Comparison of ENCODE assay signal across 1 cellular context in the genomic region with DNA sequence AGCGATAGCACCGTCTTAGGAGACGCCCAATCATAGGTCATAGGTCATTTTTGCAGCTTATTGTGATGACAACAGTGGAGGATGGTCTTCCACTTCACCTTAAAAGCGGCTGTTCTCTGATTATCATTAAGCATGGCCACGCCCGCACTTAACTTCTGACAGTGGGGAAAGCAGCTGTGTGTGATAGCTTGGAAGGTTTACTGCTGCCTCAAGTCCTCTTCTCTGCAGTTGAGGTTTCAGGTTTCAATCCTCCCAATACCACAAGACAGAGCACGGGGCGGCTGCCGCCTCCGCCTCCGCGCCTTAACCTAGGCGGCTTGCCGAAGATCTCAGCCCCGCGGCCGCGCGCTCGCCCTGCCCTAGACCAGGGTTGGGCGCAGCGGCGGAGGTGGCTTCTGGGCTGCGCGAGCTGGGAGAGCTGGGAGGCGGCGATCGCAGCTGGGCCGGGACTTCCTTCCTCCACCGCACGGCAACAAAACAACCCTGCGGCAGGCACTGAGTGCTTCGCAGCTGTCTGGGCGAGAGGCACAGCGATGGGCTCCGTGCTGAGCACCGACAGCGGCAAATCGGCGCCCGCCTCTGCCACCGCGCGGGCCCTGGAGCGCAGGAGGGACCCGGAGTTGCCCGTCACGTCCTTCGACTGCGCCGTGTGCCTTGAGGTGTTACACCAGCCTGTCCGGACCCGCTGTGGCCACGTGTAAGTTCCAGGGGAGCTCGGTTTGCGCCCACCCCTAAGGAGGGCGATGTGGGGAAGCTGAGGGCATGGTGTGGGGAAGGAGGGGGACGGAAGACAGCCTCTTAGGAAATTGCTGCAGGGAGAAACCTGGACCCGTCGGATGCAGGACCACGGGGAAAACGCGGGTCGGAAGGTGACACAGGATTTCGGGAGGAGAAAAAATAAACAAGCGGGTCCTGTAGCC.
TF ChIP-seq lines count a peak whose summit lies in the region.

A gene (plus strand): TSS at position 495 of the 920 bp plus-strand sequence. CDS start 39 bp downstream, at position 534.

TF ChIP-seq in GM12878, 131 proteins besides CTCF, POLR2A, EP300 and RAD21 (continued from another document and continues in another):
- TF ChIP-seq, protein P1, sequence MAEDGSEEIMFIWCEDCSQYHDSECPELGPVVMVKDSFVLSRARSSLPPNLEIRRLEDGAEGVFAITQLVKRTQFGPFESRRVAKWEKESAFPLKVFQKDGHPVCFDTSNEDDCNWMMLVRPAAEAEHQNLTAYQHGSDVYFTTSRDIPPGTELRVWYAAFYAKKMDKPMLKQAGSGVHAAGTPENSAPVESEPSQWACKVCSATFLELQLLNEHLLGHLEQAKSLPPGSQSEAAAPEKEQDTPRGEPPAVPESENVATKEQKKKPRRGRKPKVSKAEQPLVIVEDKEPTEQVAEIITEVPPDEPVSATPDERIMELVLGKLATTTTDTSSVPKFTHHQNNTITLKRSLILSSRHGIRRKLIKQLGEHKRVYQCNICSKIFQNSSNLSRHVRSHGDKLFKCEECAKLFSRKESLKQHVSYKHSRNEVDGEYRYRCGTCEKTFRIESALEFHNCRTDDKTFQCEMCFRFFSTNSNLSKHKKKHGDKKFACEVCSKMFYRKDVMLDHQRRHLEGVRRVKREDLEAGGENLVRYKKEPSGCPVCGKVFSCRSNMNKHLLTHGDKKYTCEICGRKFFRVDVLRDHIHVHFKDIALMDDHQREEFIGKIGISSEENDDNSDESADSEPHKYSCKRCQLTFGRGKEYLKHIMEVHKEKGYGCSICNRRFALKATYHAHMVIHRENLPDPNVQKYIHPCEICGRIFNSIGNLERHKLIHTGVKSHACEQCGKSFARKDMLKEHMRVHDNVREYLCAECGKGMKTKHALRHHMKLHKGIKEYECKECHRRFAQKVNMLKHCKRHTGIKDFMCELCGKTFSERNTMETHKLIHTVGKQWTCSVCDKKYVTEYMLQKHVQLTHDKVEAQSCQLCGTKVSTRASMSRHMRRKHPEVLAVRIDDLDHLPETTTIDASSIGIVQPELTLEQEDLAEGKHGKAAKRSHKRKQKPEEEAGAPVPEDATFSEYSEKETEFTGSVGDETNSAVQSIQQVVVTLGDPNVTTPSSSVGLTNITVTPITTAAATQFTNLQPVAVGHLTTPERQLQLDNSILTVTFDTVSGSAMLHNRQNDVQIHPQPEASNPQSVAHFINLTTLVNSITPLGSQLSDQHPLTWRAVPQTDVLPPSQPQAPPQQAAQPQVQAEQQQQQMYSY (CRISPR knock-in tag; IDR thresholded peaks at IDR 0.05): no peak
- no peak for TF ChIP-seq WRNIP1 (IDR thresholded peaks at IDR 0.05; ENCODE audit: borderline replicate concordance, low read depth, low read length)
- TF ChIP-seq ZNF622 (IDR thresholded peaks at IDR 0.05): no peak
- peak in 1 of 2 experiments; percentile 79; a peak in 2 of 3 replicates for TF ChIP-seq EGR1 (IDR thresholded peaks at IDR 0.05; ENCODE audit: borderline replicate concordance in 1 of 2, low read depth in 2 of 2, low read length in 2 of 2)
- TF ChIP-seq, protein P2, sequence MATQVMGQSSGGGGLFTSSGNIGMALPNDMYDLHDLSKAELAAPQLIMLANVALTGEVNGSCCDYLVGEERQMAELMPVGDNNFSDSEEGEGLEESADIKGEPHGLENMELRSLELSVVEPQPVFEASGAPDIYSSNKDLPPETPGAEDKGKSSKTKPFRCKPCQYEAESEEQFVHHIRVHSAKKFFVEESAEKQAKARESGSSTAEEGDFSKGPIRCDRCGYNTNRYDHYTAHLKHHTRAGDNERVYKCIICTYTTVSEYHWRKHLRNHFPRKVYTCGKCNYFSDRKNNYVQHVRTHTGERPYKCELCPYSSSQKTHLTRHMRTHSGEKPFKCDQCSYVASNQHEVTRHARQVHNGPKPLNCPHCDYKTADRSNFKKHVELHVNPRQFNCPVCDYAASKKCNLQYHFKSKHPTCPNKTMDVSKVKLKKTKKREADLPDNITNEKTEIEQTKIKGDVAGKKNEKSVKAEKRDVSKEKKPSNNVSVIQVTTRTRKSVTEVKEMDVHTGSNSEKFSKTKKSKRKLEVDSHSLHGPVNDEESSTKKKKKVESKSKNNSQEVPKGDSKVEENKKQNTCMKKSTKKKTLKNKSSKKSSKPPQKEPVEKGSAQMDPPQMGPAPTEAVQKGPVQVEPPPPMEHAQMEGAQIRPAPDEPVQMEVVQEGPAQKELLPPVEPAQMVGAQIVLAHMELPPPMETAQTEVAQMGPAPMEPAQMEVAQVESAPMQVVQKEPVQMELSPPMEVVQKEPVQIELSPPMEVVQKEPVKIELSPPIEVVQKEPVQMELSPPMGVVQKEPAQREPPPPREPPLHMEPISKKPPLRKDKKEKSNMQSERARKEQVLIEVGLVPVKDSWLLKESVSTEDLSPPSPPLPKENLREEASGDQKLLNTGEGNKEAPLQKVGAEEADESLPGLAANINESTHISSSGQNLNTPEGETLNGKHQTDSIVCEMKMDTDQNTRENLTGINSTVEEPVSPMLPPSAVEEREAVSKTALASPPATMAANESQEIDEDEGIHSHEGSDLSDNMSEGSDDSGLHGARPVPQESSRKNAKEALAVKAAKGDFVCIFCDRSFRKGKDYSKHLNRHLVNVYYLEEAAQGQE (IDR thresholded peaks at IDR 0.05; ENCODE audit: low read depth, low read length): no peak
- TF ChIP-seq RB1 (IDR thresholded peaks at IDR 0.05; ENCODE audit: borderline replicate concordance): no peak; the same call in 1 of the 2 replicates
- no peak for TF ChIP-seq MEF2B (IDR thresholded peaks at IDR 0.05; ENCODE audit: partially characterized antibody, poor library complexity, severe bottlenecking)
- no peak for TF ChIP-seq RELA (IDR thresholded peaks at IDR 0.05; ENCODE audit: borderline replicate concordance, partially characterized antibody)
- TF ChIP-seq SREBF1 (IDR thresholded peaks at IDR 0.05; ENCODE audit: low read length): no peak
- peak; percentile 80; the same call in 1 of the 2 replicates for TF ChIP-seq TAF1 (IDR thresholded peaks at IDR 0.05; ENCODE audit: borderline replicate concordance, low read depth, low read length)
- peak; percentile 66 for TF ChIP-seq IKZF1 (conservative IDR thresholded peaks at IDR 0.05)
- peak; percentile 44; the same call in 1 of the 2 replicates for TF ChIP-seq SPI1 (IDR thresholded peaks at IDR 0.05; ENCODE audit: borderline replicate concordance, insufficient read depth, low read depth, low read length)
- TF ChIP-seq TCF3 (IDR thresholded peaks at IDR 0.05; ENCODE audit: borderline replicate concordance, insufficient read depth, low read depth, low read length): peak; percentile 45
- TF ChIP-seq BHLHE40 (IDR thresholded peaks at IDR 0.05; ENCODE audit: borderline replicate concordance in 1 of 2, low read depth in 2 of 2, low read length in 1 of 2): peak in 1 of 2 experiments; percentile 39; a peak in 1 of 4 replicates
- TF ChIP-seq, protein P3, sequence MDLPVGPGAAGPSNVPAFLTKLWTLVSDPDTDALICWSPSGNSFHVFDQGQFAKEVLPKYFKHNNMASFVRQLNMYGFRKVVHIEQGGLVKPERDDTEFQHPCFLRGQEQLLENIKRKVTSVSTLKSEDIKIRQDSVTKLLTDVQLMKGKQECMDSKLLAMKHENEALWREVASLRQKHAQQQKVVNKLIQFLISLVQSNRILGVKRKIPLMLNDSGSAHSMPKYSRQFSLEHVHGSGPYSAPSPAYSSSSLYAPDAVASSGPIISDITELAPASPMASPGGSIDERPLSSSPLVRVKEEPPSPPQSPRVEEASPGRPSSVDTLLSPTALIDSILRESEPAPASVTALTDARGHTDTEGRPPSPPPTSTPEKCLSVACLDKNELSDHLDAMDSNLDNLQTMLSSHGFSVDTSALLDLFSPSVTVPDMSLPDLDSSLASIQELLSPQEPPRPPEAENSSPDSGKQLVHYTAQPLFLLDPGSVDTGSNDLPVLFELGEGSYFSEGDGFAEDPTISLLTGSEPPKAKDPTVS (IDR thresholded peaks at IDR 0.05; ENCODE audit: low read depth, low read length): no peak
- TF ChIP-seq RAD51 (IDR thresholded peaks at IDR 0.05): no peak
- TF ChIP-seq NR2C2 (IDR thresholded peaks at IDR 0.05; ENCODE audit: borderline replicate concordance, control insufficient read depth, insufficient read length, low read depth): no peak
- TF ChIP-seq, protein P4, sequence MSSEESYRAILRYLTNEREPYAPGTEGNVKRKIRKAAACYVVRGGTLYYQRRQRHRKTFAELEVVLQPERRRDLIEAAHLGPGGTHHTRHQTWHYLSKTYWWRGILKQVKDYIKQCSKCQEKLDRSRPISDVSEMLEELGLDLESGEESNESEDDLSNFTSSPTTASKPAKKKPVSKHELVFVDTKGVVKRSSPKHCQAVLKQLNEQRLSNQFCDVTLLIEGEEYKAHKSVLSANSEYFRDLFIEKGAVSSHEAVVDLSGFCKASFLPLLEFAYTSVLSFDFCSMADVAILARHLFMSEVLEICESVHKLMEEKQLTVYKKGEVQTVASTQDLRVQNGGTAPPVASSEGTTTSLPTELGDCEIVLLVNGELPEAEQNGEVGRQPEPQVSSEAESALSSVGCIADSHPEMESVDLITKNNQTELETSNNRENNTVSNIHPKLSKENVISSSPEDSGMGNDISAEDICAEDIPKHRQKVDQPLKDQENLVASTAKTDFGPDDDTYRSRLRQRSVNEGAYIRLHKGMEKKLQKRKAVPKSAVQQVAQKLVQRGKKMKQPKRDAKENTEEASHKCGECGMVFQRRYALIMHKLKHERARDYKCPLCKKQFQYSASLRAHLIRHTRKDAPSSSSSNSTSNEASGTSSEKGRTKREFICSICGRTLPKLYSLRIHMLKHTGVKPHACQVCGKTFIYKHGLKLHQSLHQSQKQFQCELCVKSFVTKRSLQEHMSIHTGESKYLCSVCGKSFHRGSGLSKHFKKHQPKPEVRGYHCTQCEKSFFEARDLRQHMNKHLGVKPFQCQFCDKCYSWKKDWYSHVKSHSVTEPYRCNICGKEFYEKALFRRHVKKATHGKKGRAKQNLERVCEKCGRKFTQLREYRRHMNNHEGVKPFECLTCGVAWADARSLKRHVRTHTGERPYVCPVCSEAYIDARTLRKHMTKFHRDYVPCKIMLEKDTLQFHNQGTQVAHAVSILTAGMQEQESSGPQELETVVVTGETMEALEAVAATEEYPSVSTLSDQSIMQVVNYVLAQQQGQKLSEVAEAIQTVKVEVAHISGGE (CRISPR knock-in tag; IDR thresholded peaks at IDR 0.05): no peak
- TF ChIP-seq SRF (IDR thresholded peaks at IDR 0.05; ENCODE audit: low read depth in 2 of 2, low read length in 2 of 2): no peak
- TF ChIP-seq, protein P5, sequence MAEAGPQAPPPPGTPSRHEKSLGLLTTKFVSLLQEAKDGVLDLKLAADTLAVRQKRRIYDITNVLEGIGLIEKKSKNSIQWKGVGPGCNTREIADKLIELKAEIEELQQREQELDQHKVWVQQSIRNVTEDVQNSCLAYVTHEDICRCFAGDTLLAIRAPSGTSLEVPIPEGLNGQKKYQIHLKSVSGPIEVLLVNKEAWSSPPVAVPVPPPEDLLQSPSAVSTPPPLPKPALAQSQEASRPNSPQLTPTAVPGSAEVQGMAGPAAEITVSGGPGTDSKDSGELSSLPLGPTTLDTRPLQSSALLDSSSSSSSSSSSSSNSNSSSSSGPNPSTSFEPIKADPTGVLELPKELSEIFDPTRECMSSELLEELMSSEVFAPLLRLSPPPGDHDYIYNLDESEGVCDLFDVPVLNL (IDR thresholded peaks at IDR 0.05; ENCODE audit: low read depth, low read length): no peak
- 0 out of 2 replicates have a peak, but pooled peaks have one; percentile 10 for TF ChIP-seq CREB1 (IDR thresholded peaks at IDR 0.05; ENCODE audit: low read depth)
- peak; percentile 7; the same call in 1 of the 2 replicates for TF ChIP-seq CREM (IDR thresholded peaks at IDR 0.05; ENCODE audit: low read depth)
- TF ChIP-seq BMI1 (IDR thresholded peaks at IDR 0.05; ENCODE audit: borderline replicate concordance): no peak
- no peak for TF ChIP-seq NFXL1 (IDR thresholded peaks at IDR 0.05; ENCODE audit: borderline replicate concordance)
- peak; percentile 49; the same call in 1 of the 2 replicates for TF ChIP-seq HDAC2 (IDR thresholded peaks at IDR 0.05)
- TF ChIP-seq, protein P6, sequence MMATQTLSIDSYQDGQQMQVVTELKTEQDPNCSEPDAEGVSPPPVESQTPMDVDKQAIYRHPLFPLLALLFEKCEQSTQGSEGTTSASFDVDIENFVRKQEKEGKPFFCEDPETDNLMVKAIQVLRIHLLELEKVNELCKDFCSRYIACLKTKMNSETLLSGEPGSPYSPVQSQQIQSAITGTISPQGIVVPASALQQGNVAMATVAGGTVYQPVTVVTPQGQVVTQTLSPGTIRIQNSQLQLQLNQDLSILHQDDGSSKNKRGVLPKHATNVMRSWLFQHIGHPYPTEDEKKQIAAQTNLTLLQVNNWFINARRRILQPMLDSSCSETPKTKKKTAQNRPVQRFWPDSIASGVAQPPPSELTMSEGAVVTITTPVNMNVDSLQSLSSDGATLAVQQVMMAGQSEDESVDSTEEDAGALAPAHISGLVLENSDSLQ (IDR thresholded peaks at IDR 0.05): no peak
- TF ChIP-seq, protein P7, sequence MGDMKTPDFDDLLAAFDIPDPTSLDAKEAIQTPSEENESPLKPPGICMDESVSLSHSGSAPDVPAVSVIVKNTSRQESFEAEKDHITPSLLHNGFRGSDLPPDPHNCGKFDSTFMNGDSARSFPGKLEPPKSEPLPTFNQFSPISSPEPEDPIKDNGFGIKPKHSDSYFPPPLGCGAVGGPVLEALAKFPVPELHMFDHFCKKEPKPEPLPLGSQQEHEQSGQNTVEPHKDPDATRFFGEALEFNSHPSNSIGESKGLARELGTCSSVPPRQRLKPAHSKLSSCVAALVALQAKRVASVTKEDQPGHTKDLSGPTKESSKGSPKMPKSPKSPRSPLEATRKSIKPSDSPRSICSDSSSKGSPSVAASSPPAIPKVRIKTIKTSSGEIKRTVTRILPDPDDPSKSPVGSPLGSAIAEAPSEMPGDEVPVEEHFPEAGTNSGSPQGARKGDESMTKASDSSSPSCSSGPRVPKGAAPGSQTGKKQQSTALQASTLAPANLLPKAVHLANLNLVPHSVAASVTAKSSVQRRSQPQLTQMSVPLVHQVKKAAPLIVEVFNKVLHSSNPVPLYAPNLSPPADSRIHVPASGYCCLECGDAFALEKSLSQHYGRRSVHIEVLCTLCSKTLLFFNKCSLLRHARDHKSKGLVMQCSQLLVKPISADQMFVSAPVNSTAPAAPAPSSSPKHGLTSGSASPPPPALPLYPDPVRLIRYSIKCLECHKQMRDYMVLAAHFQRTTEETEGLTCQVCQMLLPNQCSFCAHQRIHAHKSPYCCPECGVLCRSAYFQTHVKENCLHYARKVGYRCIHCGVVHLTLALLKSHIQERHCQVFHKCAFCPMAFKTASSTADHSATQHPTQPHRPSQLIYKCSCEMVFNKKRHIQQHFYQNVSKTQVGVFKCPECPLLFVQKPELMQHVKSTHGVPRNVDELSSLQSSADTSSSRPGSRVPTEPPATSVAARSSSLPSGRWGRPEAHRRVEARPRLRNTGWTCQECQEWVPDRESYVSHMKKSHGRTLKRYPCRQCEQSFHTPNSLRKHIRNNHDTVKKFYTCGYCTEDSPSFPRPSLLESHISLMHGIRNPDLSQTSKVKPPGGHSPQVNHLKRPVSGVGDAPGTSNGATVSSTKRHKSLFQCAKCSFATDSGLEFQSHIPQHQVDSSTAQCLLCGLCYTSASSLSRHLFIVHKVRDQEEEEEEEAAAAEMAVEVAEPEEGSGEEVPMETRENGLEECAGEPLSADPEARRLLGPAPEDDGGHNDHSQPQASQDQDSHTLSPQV (IDR thresholded peaks at IDR 0.05): no peak
- TF ChIP-seq CBFB (IDR thresholded peaks at IDR 0.05; ENCODE audit: low read depth): peak; percentile 38; the same call in 1 of the 2 replicates
- TF ChIP-seq STAT3 (IDR thresholded peaks at IDR 0.05; ENCODE audit: low read depth, low read length): no peak
- no peak for TF ChIP-seq JUNB (IDR thresholded peaks at IDR 0.05)
- no peak for TF ChIP-seq ZNF384 (IDR thresholded peaks at IDR 0.05; ENCODE audit: borderline replicate concordance, low read depth, low read length)
- no peak for TF ChIP-seq ZNF217 (IDR thresholded peaks at IDR 0.05)
- TF ChIP-seq SUZ12 (IDR thresholded peaks at IDR 0.05; ENCODE audit: unreplicated experiment): no peak
- TF ChIP-seq TCF12 (IDR thresholded peaks at IDR 0.05; ENCODE audit: low read depth, low read length): peak; percentile 42; the same call in 1 of the 2 replicates
- TF ChIP-seq MTA2 (IDR thresholded peaks at IDR 0.05; ENCODE audit: low read depth): no peak
- TF ChIP-seq EZH2 (IDR thresholded peaks at IDR 0.05; ENCODE audit: borderline replicate concordance, control insufficient read depth, low read depth, low read length): no peak
- TF ChIP-seq CHD2 (IDR thresholded peaks at IDR 0.05; ENCODE audit: borderline replicate concordance, low read depth, low read length): no peak
